ENCODE assay signal across 7 cellular contexts in genomic region chr9:75383635-75384034, GRCh38.
DNase-seq lines count a peak whose midpoint lies in the region; ATAC-seq and TF ChIP-seq lines count a peak whose summit lies in the region.
"Not testable (repeated sequence)": the region's sequence is repeated elsewhere in the genome, so short reads cannot be mapped to it uniquely, and the experiment has no call there.

No MANE protein-coding gene starts in this region.

- H3K9me3 Mint-ChIP-seq in GM23338: peaks cover 43% of the 10 kb centered on the region
- not testable (repeated sequence) for H3K9me3 Mint-ChIP-seq in type B pancreatic cell

- peaks cover 42% of the 10 kb centered on the region for H3K36me3 Mint-ChIP-seq in GM23338 (ENCODE audit: low read depth)
- not testable (repeated sequence) for H3K36me3 Mint-ChIP-seq in type B pancreatic cell

- H4K20me1 ChIP-seq in GM23338 (replicated peaks; ENCODE audit: insufficient read depth): not testable (repeated sequence)

- H3K9me3 ChIP-seq in esophagus muscularis mucosa (peaks cover 0 to 25% (median 19%) of the 10 kb centered on the region in 4 donors), mesodermal cell (ENCODE audit: control insufficient read depth, low read length) (peaks cover 10% of the 10 kb centered on the region)

- DNase-seq in GM23338 (ENCODE audit: low spot score) (peak; percentile 63), astrocyte of the hippocampus (ENCODE audit: low read depth, low spot score) (peak; percentile 49), esophagus muscularis mucosa (ENCODE audit: extremely low spot score) (peak; percentile 4), iPS-NIHi11 (ENCODE audit: low spot score) (peak; percentile 16)
- not testable (repeated sequence) for DNase-seq in type B pancreatic cell (ENCODE audit: extremely low spot score, unreplicated experiment)

- 71% methylated on average over 1 of the region's 1 CpG for WGBS in esophagus muscularis mucosa
- 67% methylated on average over 1 of the region's 1 CpG; no CpG with 5 or more reads in 1 of the 2 experiments for WGBS in mesodermal cell (ENCODE audit: insufficient coverage in 2 of 2), 2 experiments

- not testable (repeated sequence) for TF ChIP-seq CTCF in GM23338 (conservative IDR thresholded peaks at IDR 0.05; ENCODE audit: low read depth in 2 of 2); esophagus muscularis mucosa (IDR thresholded peaks at IDR 0.05); type B pancreatic cell (conservative IDR thresholded peaks at IDR 0.05)

- H3K4me1 ChIP-seq in GM23338 (ENCODE audit: insufficient read depth); esophagus muscularis mucosa; mesodermal cell (ENCODE audit: control insufficient read depth, insufficient read depth, low read length, poor library complexity, severe bottlenecking): not testable (repeated sequence)

- not testable (repeated sequence) for H3K27me3 Mint-ChIP-seq in GM23338 (ENCODE audit: insufficient read depth, low read depth, poor library complexity); type B pancreatic cell

- H3K4me1 Mint-ChIP-seq in GM23338; type B pancreatic cell (ENCODE audit: unreplicated experiment): not testable (repeated sequence)

- H2AFZ ChIP-seq in GM23338: not testable (repeated sequence)

- H3K36me3 ChIP-seq in GM23338 (ENCODE audit: insufficient read depth): peaks cover 24% of the 10 kb centered on the region; the same call in 1 of the 2 replicates
- not testable (repeated sequence) for H3K36me3 ChIP-seq in esophagus muscularis mucosa; mesodermal cell (ENCODE audit: control insufficient read depth, insufficient read depth, low read length)

- peak overlapping the region; percentile 99 for H3K27ac ChIP-seq in GM23338 (ENCODE audit: low read depth)
- H3K27ac ChIP-seq in esophagus muscularis mucosa (replicated peaks in 1 of 4): not testable (repeated sequence)
- peak overlapping the region; percentile 29 for H3K27ac ChIP-seq in mesodermal cell (ENCODE audit: low read depth, low read length, severe bottlenecking)

- intact Hi-C loops in esophagus muscularis mucosa (cut with DNase I): not testable (repeated sequence)

- TF ChIP-seq EP300 in Ishikawa (IDR thresholded peaks at IDR 0.05; ENCODE audit: borderline replicate concordance); esophagus muscularis mucosa (IDR thresholded peaks at IDR 0.05): not testable (repeated sequence)

- not testable (repeated sequence) for TF ChIP-seq RAD21 in Ishikawa (IDR thresholded peaks at IDR 0.05; ENCODE audit: low read depth)

- H3K4me3 ChIP-seq in GM23338; esophagus muscularis mucosa; mesodermal cell (ENCODE audit: extremely low read depth, insufficient read depth, low read length, poor library complexity, severe bottlenecking): not testable (repeated sequence)

- H3K4me2 ChIP-seq in GM23338: not testable (repeated sequence)

- peak; percentile 59 for ATAC-seq in GM23338

- not testable (repeated sequence) for H3K27me3 ChIP-seq in GM23338 (ENCODE audit: insufficient read depth); esophagus muscularis mucosa

- TF ChIP-seq POLR2A in esophagus muscularis mucosa (IDR thresholded peaks at IDR 0.05; ENCODE audit: low read depth): not testable (repeated sequence)

- peak overlapping the region; percentile 80 for H3K27ac Mint-ChIP-seq in GM23338
- H3K27ac Mint-ChIP-seq in type B pancreatic cell: not testable (repeated sequence)

- not testable (repeated sequence) for H3K4me3 Mint-ChIP-seq in GM23338
- peak overlapping the region; percentile 3 for H3K4me3 Mint-ChIP-seq in type B pancreatic cell

- not testable (repeated sequence) for H3F3A ChIP-seq in GM23338 (replicated peaks; ENCODE audit: low read depth)

- not testable (repeated sequence) for H3K9me2 ChIP-seq in GM23338 (ENCODE audit: insufficient read depth)

- H3K79me2 ChIP-seq in GM23338 (replicated peaks; ENCODE audit: insufficient read depth): not testable (repeated sequence)

TF ChIP-seq in Ishikawa, 13 proteins besides CTCF, POLR2A, EP300 and RAD21:
- TF ChIP-seq TEAD4 (IDR thresholded peaks at IDR 0.05): peak; percentile 75
